Comparison of ENCODE assay signal across 8 cellular contexts in the genomic region with DNA sequence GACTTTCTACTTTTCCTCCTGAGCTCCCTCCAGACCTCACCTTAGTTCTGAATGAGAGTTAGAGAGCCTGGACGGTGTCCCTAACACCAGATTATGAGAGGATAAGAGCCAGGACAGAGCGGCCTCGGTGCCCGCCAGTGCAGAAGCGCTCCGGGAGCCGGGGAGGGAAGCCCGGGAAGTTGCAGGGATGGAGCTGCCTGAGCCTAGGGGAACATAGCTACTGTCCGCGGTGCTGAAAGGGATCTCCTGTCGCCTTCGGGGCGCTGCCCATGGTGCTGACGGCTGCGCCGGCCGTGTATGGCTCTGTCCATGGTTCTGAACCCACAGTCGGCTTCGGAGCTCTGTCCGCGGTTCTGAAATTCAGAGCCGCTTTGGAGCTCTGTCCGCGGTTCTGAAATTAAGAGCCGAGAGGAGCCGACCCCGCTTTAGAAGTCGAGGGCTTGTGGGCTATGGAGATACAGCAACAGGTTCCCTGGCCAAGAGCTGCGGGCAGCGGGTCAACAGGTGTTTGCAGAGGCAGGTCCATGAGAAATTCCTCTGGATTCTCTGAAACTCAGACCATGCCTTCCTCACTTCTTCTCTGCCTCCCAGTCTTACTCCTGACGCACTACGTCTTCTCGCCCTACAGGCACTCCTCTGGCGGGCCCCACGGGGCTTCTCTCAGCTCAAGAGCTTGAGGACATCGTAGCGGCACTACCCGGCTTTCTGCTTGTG. TPM values are rescaled to one million over a fixed set of nuclear protein-coding genes. Genes with fewer than 3 reads are reported as not detected.
A peak's percentile ranks its signal among the peaks of the same experiment; 100 is the strongest.
DNase-seq lines count a peak whose midpoint lies in the region; ATAC-seq, FAIRE-seq and TF ChIP-seq lines count a peak whose summit lies in the region.

No MANE protein-coding gene starts in this region.

- no peak overlapping the region for H3K9ac ChIP-seq in SK-N-SH

- no peaks in the 10 kb centered on the region for H3K9me2 ChIP-seq in SK-N-SH

- TF ChIP-seq RAD21 in SK-N-SH (IDR thresholded peaks at IDR 0.05; ENCODE audit: low read length), result no peak

- H3K27me3 ChIP-seq in SK-N-SH (ENCODE audit: insufficient read depth), result peaks cover 24% of the 10 kb centered on the region

- peak; percentile 49 for ATAC-seq in HG03354 (IDR thresholded peaks at IDR 0.05; ENCODE audit: poor library complexity, severe bottlenecking, unreplicated experiment)

- TF ChIP-seq CTCF in SK-N-SH (IDR thresholded peaks at IDR 0.05), result no peak

- H3K27ac ChIP-seq in SK-N-SH (ENCODE audit: low read depth in 2 of 2, low read length in 1 of 2), result no peak overlapping the region

- no peaks in the 10 kb centered on the region for H3K79me2 ChIP-seq in SK-N-SH (ENCODE audit: insufficient read depth)

- WGBS in SK-N-SH (ENCODE audit: low lambda C conversion rate), result 19% methylated on average over 26 of the region's 38 CpGs

- no peak overlapping the region for H2AFZ ChIP-seq in SK-N-SH (ENCODE audit: low read depth)

- no peak for FAIRE-seq in frontal cortex (lab: Jason Lieb, UNC)

- H3K4me1 ChIP-seq in SK-N-SH (ENCODE audit: control insufficient read depth in 1 of 2, insufficient read depth in 2 of 2, low read depth in 1 of 2, low read length in 1 of 2), result peaks cover 4 to 14% of the 10 kb centered on the region in 2 experiments; a peak in 2 of 4 replicates

- CTCF ChIA-PET in SK-N-SH (lab: Yijun Ruan, JAX), result interaction anchor here (0.6 to 22.6 kb wide), 8 partner anchors 5 to 158 kb away, joined by 3 to 617 read pairs (median 19); a partner anchor contains a TSS

- no peaks in the 10 kb centered on the region for H3K36me3 ChIP-seq in SK-N-SH (replicated peaks in 1 of 2; ENCODE audit: control insufficient read depth in 1 of 2, insufficient read depth in 2 of 2, low read length in 1 of 2)

- TF ChIP-seq EP300 in SK-N-SH (IDR thresholded peaks at IDR 0.05; ENCODE audit: borderline replicate concordance in 1 of 2, low read depth in 1 of 2, low read length in 1 of 2), result no peak

- peak; percentile 70 for DNase-seq in DMS53 treated with DMSO at 0.1 percent for 48 hours (lab: John Stamatoyannopoulos, UW; ENCODE audit: unreplicated experiment)
- DNase-seq in SK-N-SH, result peak; percentile 82
- peak; percentile 87 for DNase-seq in activated naive CD4-positive, alpha-beta T cell treated with Interleukin-2 at 50 U/mL for 16 hours
- peak; percentile 97 for DNase-seq in frontal cortex (ENCODE audit: low spot score in 2 of 2)
- peak; percentile 56 for DNase-seq in occipital lobe (lab: John Stamatoyannopoulos, UW)
- DNase-seq in superior temporal gyrus (ENCODE audit: extremely low spot score), result peak; percentile 87
- no peak for DNase-seq in NCI-H2196 (lab: John Stamatoyannopoulos, UW; ENCODE audit: unreplicated experiment)

- peaks cover 32% of the 10 kb centered on the region for H4K20me1 ChIP-seq in SK-N-SH (ENCODE audit: insufficient read depth)

- peaks cover 21% of the 10 kb centered on the region for H3F3A ChIP-seq in SK-N-SH (replicated peaks; ENCODE audit: insufficient read depth)

- H3K4me3 ChIP-seq in SK-N-SH (ENCODE audit: low read depth in 2 of 2, low read length in 1 of 2), result peak overlapping the region in 1 of 2 experiments; percentile 36; a peak in 1 of 4 replicates

- H3K9me3 ChIP-seq in SK-N-SH, result no peaks in the 10 kb centered on the region

- H3K4me2 ChIP-seq in SK-N-SH, result peak overlapping the region; percentile 70; the same call in 1 of the 2 replicates

- POLR2A ChIA-PET in SK-N-SH (lab: Yijun Ruan, JAX), result interaction anchor here (0.9 to 1.1 kb wide), 2 partner anchors 10 to 86 kb away, joined by 3 to 4 read pairs; no protein-coding TSS in a partner anchor

TF ChIP-seq in SK-N-SH, 30 proteins besides CTCF, POLR2A, EP300 and RAD21 (continues in another document):
- no peak for TF ChIP-seq ELF1 (IDR thresholded peaks at IDR 0.05)
- no peak for TF ChIP-seq YY1 (IDR thresholded peaks at IDR 0.05; ENCODE audit: low read depth)
- TF ChIP-seq, protein P1, sequence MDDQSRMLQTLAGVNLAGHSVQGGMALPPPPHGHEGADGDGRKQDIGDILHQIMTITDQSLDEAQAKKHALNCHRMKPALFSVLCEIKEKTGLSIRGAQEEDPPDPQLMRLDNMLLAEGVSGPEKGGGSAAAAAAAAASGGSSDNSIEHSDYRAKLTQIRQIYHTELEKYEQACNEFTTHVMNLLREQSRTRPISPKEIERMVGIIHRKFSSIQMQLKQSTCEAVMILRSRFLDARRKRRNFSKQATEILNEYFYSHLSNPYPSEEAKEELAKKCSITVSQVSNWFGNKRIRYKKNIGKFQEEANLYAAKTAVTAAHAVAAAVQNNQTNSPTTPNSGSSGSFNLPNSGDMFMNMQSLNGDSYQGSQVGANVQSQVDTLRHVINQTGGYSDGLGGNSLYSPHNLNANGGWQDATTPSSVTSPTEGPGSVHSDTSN (IDR thresholded peaks at IDR 0.05), result no peak
- no peak for TF ChIP-seq RFX5 (IDR thresholded peaks at IDR 0.05; ENCODE audit: low read length)
- TF ChIP-seq, protein P2, sequence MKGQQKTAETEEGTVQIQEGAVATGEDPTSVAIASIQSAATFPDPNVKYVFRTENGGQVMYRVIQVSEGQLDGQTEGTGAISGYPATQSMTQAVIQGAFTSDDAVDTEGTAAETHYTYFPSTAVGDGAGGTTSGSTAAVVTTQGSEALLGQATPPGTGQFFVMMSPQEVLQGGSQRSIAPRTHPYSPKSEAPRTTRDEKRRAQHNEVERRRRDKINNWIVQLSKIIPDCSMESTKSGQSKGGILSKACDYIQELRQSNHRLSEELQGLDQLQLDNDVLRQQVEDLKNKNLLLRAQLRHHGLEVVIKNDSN (IDR thresholded peaks at IDR 0.05; ENCODE audit: borderline replicate concordance, low read depth), result no peak
- TF ChIP-seq TCF12 (IDR thresholded peaks at IDR 0.05), result peak; percentile 21; the same call in 1 of the 2 replicates
- TF ChIP-seq CHD2 (IDR thresholded peaks at IDR 0.05; ENCODE audit: low read length, partially characterized antibody), result peak; percentile 43
- TF ChIP-seq, protein P3, sequence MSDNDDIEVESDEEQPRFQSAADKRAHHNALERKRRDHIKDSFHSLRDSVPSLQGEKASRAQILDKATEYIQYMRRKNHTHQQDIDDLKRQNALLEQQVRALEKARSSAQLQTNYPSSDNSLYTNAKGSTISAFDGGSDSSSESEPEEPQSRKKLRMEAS (IDR thresholded peaks at IDR 0.05; ENCODE audit: low read depth), result peak; percentile 92
- TF ChIP-seq, protein P4, sequence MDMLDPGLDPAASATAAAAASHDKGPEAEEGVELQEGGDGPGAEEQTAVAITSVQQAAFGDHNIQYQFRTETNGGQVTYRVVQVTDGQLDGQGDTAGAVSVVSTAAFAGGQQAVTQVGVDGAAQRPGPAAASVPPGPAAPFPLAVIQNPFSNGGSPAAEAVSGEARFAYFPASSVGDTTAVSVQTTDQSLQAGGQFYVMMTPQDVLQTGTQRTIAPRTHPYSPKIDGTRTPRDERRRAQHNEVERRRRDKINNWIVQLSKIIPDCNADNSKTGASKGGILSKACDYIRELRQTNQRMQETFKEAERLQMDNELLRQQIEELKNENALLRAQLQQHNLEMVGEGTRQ (IDR thresholded peaks at IDR 0.05; ENCODE audit: borderline replicate concordance, low read depth, low read length), result no peak
- TF ChIP-seq GATA2 (CRISPR knock-in tag; IDR thresholded peaks at IDR 0.05), result no peak
- no peak for TF ChIP-seq FOSL2 (IDR thresholded peaks at IDR 0.05; ENCODE audit: borderline replicate concordance, low read depth)
- peak; percentile 51; the same call in 1 of the 2 replicates for TF ChIP-seq TAF1 (IDR thresholded peaks at IDR 0.05; ENCODE audit: borderline replicate concordance, low read depth, low read length)
- peak; percentile 100 for TF ChIP-seq SIN3A (IDR thresholded peaks at IDR 0.05; ENCODE audit: borderline replicate concordance, low read depth, low read length)
- no peak for TF ChIP-seq SMC3 (IDR thresholded peaks at IDR 0.05; ENCODE audit: low read depth, low read length)
- TF ChIP-seq NFIC (IDR thresholded peaks at IDR 0.05; ENCODE audit: borderline replicate concordance), result no peak
- TF ChIP-seq, protein P5, sequence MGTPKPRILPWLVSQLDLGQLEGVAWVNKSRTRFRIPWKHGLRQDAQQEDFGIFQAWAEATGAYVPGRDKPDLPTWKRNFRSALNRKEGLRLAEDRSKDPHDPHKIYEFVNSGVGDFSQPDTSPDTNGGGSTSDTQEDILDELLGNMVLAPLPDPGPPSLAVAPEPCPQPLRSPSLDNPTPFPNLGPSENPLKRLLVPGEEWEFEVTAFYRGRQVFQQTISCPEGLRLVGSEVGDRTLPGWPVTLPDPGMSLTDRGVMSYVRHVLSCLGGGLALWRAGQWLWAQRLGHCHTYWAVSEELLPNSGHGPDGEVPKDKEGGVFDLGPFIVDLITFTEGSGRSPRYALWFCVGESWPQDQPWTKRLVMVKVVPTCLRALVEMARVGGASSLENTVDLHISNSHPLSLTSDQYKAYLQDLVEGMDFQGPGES (IDR thresholded peaks at IDR 0.05; ENCODE audit: low read depth, low read length), result no peak
- TF ChIP-seq TEAD4 (IDR thresholded peaks at IDR 0.05; ENCODE audit: borderline replicate concordance, insufficient read depth), result no peak
- TF ChIP-seq GABPA (IDR thresholded peaks at IDR 0.05; ENCODE audit: low read depth), result no peak
- peak; percentile 10; the same call in 1 of the 2 replicates for TF ChIP-seq MEF2A (IDR thresholded peaks at IDR 0.05; ENCODE audit: borderline replicate concordance, low read depth)
- TF ChIP-seq EZH2phosphoT487 (IDR thresholded peaks at IDR 0.05; ENCODE audit: borderline replicate concordance, low read depth), result no peak

RNA-seq across cellular contexts. Expression of a gene that starts 0.8 kb away (rescaled TPM):
- polyA plus RNA-seq in SK-N-SH (2012; rRNA removed), result 0.03 and 0.08 TPM in 2 replicates
- 0.01 TPM in 1 of 2 replicates, not detected in the other for polyA plus RNA-seq in SK-N-SH (2012; cell fraction: cytosol; rRNA removed)
- polyA plus RNA-seq in SK-N-SH (2012; cell fraction: nucleus; rRNA removed), result 0.12 and 0.21 TPM in 2 replicates
- total RNA-seq in frontal cortex, result under 0.01 TPM
- total RNA-seq in occipital lobe, result 0.16 TPM

RNA-seq across cellular contexts. Expression of a gene that starts 17.0 kb away (rescaled TPM):
- 33.9 and 45.6 TPM in 2 replicates for polyA plus RNA-seq in SK-N-SH (2012; rRNA removed)
- 39.4 and 43.3 TPM in 2 replicates for polyA plus RNA-seq in SK-N-SH (2012; cell fraction: cytosol; rRNA removed)
- polyA plus RNA-seq in SK-N-SH (2012; cell fraction: nucleus; rRNA removed), result 22.2 and 33.5 TPM in 2 replicates
- 17.1 TPM for total RNA-seq in frontal cortex
- total RNA-seq in occipital lobe, result 13.9 TPM

RNA-seq across cellular contexts. Expression of a gene that starts 45.1 kb away (rescaled TPM):
- 6.5 and 7.0 TPM in 2 replicates for polyA plus RNA-seq in SK-N-SH (2012; rRNA removed)
- polyA plus RNA-seq in SK-N-SH (2012; cell fraction: cytosol; rRNA removed), result 3.2 and 4.5 TPM in 2 replicates
- polyA plus RNA-seq in SK-N-SH (2012; cell fraction: nucleus; rRNA removed), result 11.2 and 12.4 TPM in 2 replicates
- total RNA-seq in frontal cortex, result 13.5 TPM
- total RNA-seq in occipital lobe, result 19.5 TPM

RNA-seq across cellular contexts. Expression of a gene that starts 50.1 kb away (rescaled TPM):
- polyA plus RNA-seq in SK-N-SH (2012; rRNA removed), result 3.2 and 3.7 TPM in 2 replicates
- polyA plus RNA-seq in SK-N-SH (2012; cell fraction: cytosol; rRNA removed), result 1.4 and 2.4 TPM in 2 replicates
- polyA plus RNA-seq in SK-N-SH (2012; cell fraction: nucleus; rRNA removed), result 13.0 and 14.4 TPM in 2 replicates
- total RNA-seq in frontal cortex, result 1.6 TPM
- total RNA-seq in occipital lobe, result 1.4 TPM

RNA-seq across cellular contexts. Expression of a gene that starts 58.6 kb away (rescaled TPM):
- polyA plus RNA-seq in SK-N-SH (2012; rRNA removed), result 62.1 and 70.6 TPM in 2 replicates
- 30.5 and 36.9 TPM in 2 replicates for polyA plus RNA-seq in SK-N-SH (2012; cell fraction: cytosol; rRNA removed)
- polyA plus RNA-seq in SK-N-SH (2012; cell fraction: nucleus; rRNA removed), result 171 and 178 TPM in 2 replicates
- total RNA-seq in frontal cortex (39.1 TPM), occipital lobe (35.2 TPM)
